17 cellular contexts compared by ENCODE assay signal in genomic region chrY:7835416-7835815, GRCh38.
DNase-seq lines count a peak whose midpoint lies in the region; ATAC-seq and TF ChIP-seq lines count a peak whose summit lies in the region.
"Had no signal": no experiment of that assay in that cellular context is flagged by ENCODE, and none has a peak within 500 bp of the region (broad histone marks: within the 10 kb centered on the region; RNA-seq: fewer than 3 reads in every experiment).

No MANE protein-coding gene starts in this region.

- no peak for TF ChIP-seq CTCF in RWPE1 (conservative IDR thresholded peaks at IDR 0.05; ENCODE audit: low read depth)

- H3K27ac ChIP-seq in RWPE1 = no peak overlapping the region
- no peak overlapping the region for H3K27ac ChIP-seq in epithelial cell of prostate
- H3K27ac ChIP-seq: A549, C4-2B, GM23248 had no signal

- ATAC-seq in GM18907 (IDR thresholded peaks at IDR 0.05; ENCODE audit: unreplicated experiment) = no peak
- ATAC-seq in HG02870 (IDR thresholded peaks at IDR 0.05; ENCODE audit: unreplicated experiment) = no peak
- ATAC-seq: A549, GM12878 had no signal

- POLR2A ChIA-PET in RWPE1 (lab: Yijun Ruan, JAX; ENCODE audit: low non-redundant PET) = no interaction called here

- CTCF ChIA-PET in RWPE1 (lab: Yijun Ruan, JAX) = no interaction called here

- DNase-seq in HT1080 (ENCODE audit: low read depth) = peak; percentile 60
- peak; percentile 8 for DNase-seq in RWPE1 (ENCODE audit: low spot score)
- DNase-seq in epithelial cell of prostate (ENCODE audit: low read depth, low spot score) = peak; percentile 27
- DNase-seq in renal cortical epithelial cell (ENCODE audit: low read depth) = peak; percentile 61
- DNase-seq in stimulated activated naive CD4-positive, alpha-beta T cell (lab: John Stamatoyannopoulos, UW) = no peak
- DNase-seq in NCI-H345 treated with DMSO at 0.1 percent for 48 hours (lab: John Stamatoyannopoulos, UW; ENCODE audit: unreplicated experiment) = no peak
- DNase-seq: AML-193; Caco-2; CD4-positive, alpha-beta T cell; GF-D8; GM23248; KG1 had no signal

Comparison
In these comparisons a context has a peak if more than half of its experiments do, and no peak if none do; other contexts are left out.
1. DNase-seq: peak in HT1080 (single experiment), RWPE1 (single experiment), epithelial cell of prostate (single experiment) and renal cortical epithelial cell (single experiment); none in stimulated activated naive CD4-positive, alpha-beta T cell (0 of 6) and NCI-H345 treated with DMSO at 0.1 percent for 48 hours (single experiment).